Comparison of ENCODE assay signal across 1 cellular context in genomic region chr10:113454341-113455061, GRCh38.
TF ChIP-seq lines count a peak whose summit lies in the region.

No MANE protein-coding gene starts in this region.

TF ChIP-seq in HCT116, 20 proteins besides CTCF, POLR2A, EP300 and RAD21 (continued from another document):
- TF ChIP-seq JUND (IDR thresholded peaks at IDR 0.05), result no peak
